ENCODE assay signal across 15 cellular contexts in genomic region chr5:95070453-95070852, GRCh38.
"Had no signal": no experiment of that assay in that cellular context is flagged by ENCODE, and none has a peak within 500 bp of the region (broad histone marks: within the 10 kb centered on the region; RNA-seq: fewer than 3 reads in every experiment).

No MANE protein-coding gene starts in this region.

- H3K9ac ChIP-seq: parathyroid adenoma had no signal

- H3K36me3 Mint-ChIP-seq: stimulated activated memory B cell treated with anti-CD40 and anti-IgM and Interleukin-4, amounts not matched to agents 10 μg/mL and 1 μg/mL and 100 μg/mL, for 72 hours; T-cell had no signal

- H3K27ac Mint-ChIP-seq: activated CD4-positive, alpha-beta T cell treated with anti-CD3 and anti-CD28 coated beads for 36 hours; activated CD8-positive, alpha-beta T cell treated with anti-CD3 and anti-CD28 coated beads for 36 hours; activated naive CD4-positive, alpha-beta T cell treated with anti-CD3 and anti-CD28 coated beads for 36 hours; activated T-helper 1 cell treated with anti-CD3 and anti-CD28 coated beads, Interleukin-12 subunit alpha, Interleukin-12 subunit beta, Interleukin-2, Interleukin-4 antibody, amounts not matched to agents 30 ng/mL and 10 ng/mL and 1 ng/mL, durations not matched to agents 14 hours and 24 hours and 36 hours; stimulated activated memory B cell treated with anti-CD40 and anti-IgM and Interleukin-4, amounts not matched to agents 10 μg/mL and 1 μg/mL and 100 μg/mL, for 72 hours; T-cell had no signal

- H2AFZ ChIP-seq: parathyroid adenoma had no signal

- H3K4me1 ChIP-seq: parathyroid adenoma had no signal

- H3K27ac ChIP-seq: parathyroid adenoma, WERI-Rb-1 had no signal

- FAIRE-seq: frontal cortex, kidney had no signal

- H3K36me3 ChIP-seq: WERI-Rb-1 had no signal

- DNase-seq: activated CD4-positive, alpha-beta T cell treated with anti-CD3 and anti-CD28 coated beads for 36 hours; activated CD8-positive, alpha-beta T cell treated with anti-CD3 and anti-CD28 coated beads for 36 hours; activated naive CD4-positive, alpha-beta T cell treated with anti-CD3 and anti-CD28 coated beads for 36 hours; cortex of kidney; effector memory CD4-positive, alpha-beta T cell; kidney; retina; T-cell; WERI-Rb-1 had no signal

- H3K4me3 Mint-ChIP-seq: activated CD4-positive, alpha-beta T cell treated with anti-CD3 and anti-CD28 coated beads for 36 hours; activated CD8-positive, alpha-beta T cell treated with anti-CD3 and anti-CD28 coated beads for 36 hours; activated naive CD4-positive, alpha-beta T cell treated with anti-CD3 and anti-CD28 coated beads for 36 hours; activated T-helper 1 cell treated with anti-CD3 and anti-CD28 coated beads, Interleukin-12 subunit alpha, Interleukin-12 subunit beta, Interleukin-2, Interleukin-4 antibody, amounts not matched to agents 30 ng/mL and 10 ng/mL and 1 ng/mL, durations not matched to agents 14 hours and 24 hours and 36 hours; neural crest cell; stimulated activated memory B cell treated with anti-CD40 and anti-IgM and Interleukin-4, amounts not matched to agents 10 μg/mL and 1 μg/mL and 100 μg/mL, for 72 hours; T-cell had no signal

- ATAC-seq: activated CD4-positive, alpha-beta T cell treated with anti-CD3 and anti-CD28 coated beads for 36 hours; activated CD8-positive, alpha-beta T cell treated with anti-CD3 and anti-CD28 coated beads for 36 hours; stimulated activated memory B cell treated with anti-CD40 and anti-IgM and Interleukin-4, amounts not matched to agents 10 μg/mL and 1 μg/mL and 100 μg/mL, for 72 hours; T-cell had no signal

- H3K27me3 Mint-ChIP-seq: activated CD4-positive, alpha-beta T cell treated with anti-CD3 and anti-CD28 coated beads for 36 hours; T-cell had no signal

- H3K4me2 ChIP-seq: smooth muscle cell had no signal

- H3K9me3 Mint-ChIP-seq: activated CD8-positive, alpha-beta T cell treated with anti-CD3 and anti-CD28 coated beads for 36 hours; activated naive CD4-positive, alpha-beta T cell treated with anti-CD3 and anti-CD28 coated beads for 36 hours; activated T-helper 1 cell treated with anti-CD3 and anti-CD28 coated beads, Interleukin-12 subunit alpha, Interleukin-12 subunit beta, Interleukin-2, Interleukin-4 antibody, amounts not matched to agents 30 ng/mL and 10 ng/mL and 1 ng/mL, durations not matched to agents 14 hours and 24 hours and 36 hours; stimulated activated memory B cell treated with anti-CD40 and anti-IgM and Interleukin-4, amounts not matched to agents 10 μg/mL and 1 μg/mL and 100 μg/mL, for 72 hours; T-cell had no signal

- H3K79me2 ChIP-seq: parathyroid adenoma had no signal

- H3K4me3 ChIP-seq: smooth muscle cell had no signal
